In the genomic region with DNA sequence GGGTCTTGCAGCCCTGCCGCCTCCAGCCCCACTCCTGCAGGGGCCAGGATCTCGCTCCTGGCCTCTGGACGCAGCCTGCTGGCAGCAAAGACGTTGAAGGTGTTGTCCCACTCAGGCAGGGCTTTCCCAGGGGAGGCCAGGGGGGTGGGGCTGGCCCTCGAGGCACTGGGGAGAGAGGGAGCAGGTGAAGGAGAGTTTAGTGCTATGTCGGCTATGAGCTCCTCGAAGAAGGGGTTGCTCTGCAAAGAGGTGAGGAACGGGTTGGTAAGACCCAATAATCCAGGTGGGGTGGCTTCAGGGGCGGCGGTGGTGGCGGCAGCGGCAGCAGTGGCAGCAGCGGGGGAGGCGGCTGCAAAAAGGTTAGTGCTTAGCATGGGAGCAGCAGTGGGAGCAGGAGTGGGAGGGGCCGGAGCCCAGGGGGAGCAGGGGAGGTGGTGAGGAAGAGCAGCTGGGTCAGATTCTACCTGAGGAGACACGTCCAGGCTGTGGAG, we compare ENCODE assay signal across 18 cellular contexts.
"Had no signal": no experiment of that assay in that cellular context is flagged by ENCODE, and none has a peak within 500 bp of the region (broad histone marks: within the 10 kb centered on the region; RNA-seq: fewer than 3 reads in every experiment).

No MANE protein-coding gene starts in this region.

- H3K4me3 Mint-ChIP-seq: activated B cell treated with CpG ODN at 0.5 μM for 24 hours; activated CD8-positive, alpha-beta T cell treated with anti-CD3 and anti-CD28 coated beads for 36 hours; activated naive CD4-positive, alpha-beta T cell treated with anti-CD3 and anti-CD28 coated beads, Interleukin-2, amount 50 U/mL, for 24 hours; natural killer cell had no signal

- H3K36me3 ChIP-seq: uterus had no signal

- H3K9me3 Mint-ChIP-seq: activated B cell treated with CpG ODN at 0.5 μM for 24 hours; activated CD8-positive, alpha-beta T cell treated with anti-CD3 and anti-CD28 coated beads for 36 hours; activated naive CD4-positive, alpha-beta T cell treated with anti-CD3 and anti-CD28 coated beads, Interleukin-2, amount 50 U/mL, for 24 hours; natural killer cell had no signal

- H3K27me3 Mint-ChIP-seq: activated CD8-positive, alpha-beta T cell treated with anti-CD3 and anti-CD28 coated beads for 36 hours; activated naive CD4-positive, alpha-beta T cell treated with anti-CD3 and anti-CD28 coated beads, Interleukin-2, amount 50 U/mL, for 24 hours; progenitor cell of endocrine pancreas had no signal

- H3K27me3 ChIP-seq: adrenal gland, gastroesophageal sphincter, right atrium auricular region, tibial nerve, uterus had no signal

- H3K36me3 Mint-ChIP-seq: activated naive CD4-positive, alpha-beta T cell treated with anti-CD3 and anti-CD28 coated beads, Interleukin-2, amount 50 U/mL, for 24 hours; natural killer cell had no signal

- H3K4me1 Mint-ChIP-seq: activated B cell treated with CpG ODN at 0.5 μM for 24 hours; activated naive CD4-positive, alpha-beta T cell treated with anti-CD3 and anti-CD28 coated beads, Interleukin-2, amount 50 U/mL, for 24 hours had no signal

- H3K9me3 ChIP-seq: adrenal gland, gastroesophageal sphincter, right atrium auricular region, tibial nerve, uterus had no signal

- H3K27ac Mint-ChIP-seq: activated B cell treated with CpG ODN at 0.5 μM for 24 hours; activated CD8-positive, alpha-beta T cell treated with anti-CD3 and anti-CD28 coated beads for 36 hours; activated naive CD4-positive, alpha-beta T cell treated with anti-CD3 and anti-CD28 coated beads, Interleukin-2, amount 50 U/mL, for 24 hours; natural killer cell; progenitor cell of endocrine pancreas had no signal

- H3K4me3 ChIP-seq: adrenal gland, gastroesophageal sphincter, right atrium auricular region, tibial nerve, uterus had no signal

- DNase-seq: activated B cell treated with CpG ODN at 0.5 μM for 24 hours; activated CD4-positive, alpha-beta T cell treated with anti-CD3 and anti-CD28 coated beads for 48 hours; activated CD8-positive, alpha-beta T cell treated with anti-CD3 and anti-CD28 coated beads for 36 hours; activated effector memory CD4-positive, alpha-beta T cell treated with anti-CD3 and anti-CD28 coated beads, Interleukin-2, amount 50 U/mL, for 16 hours; activated T-cell treated with anti-CD3 and anti-CD28 coated beads, Interleukin-2, amount 50 U/mL, for 48 hours; mesenchymal stem cell; natural killer cell; occipital lobe; stimulated activated CD4-positive, alpha-beta T cell treated with anti-CD3 and anti-CD28 coated beads, Interleukin-15, amount 100 ng/mL, for 24 hours; stimulated activated CD4-positive, alpha-beta T cell treated with anti-CD3 and anti-CD28 coated beads, Interleukin-4, amount 100 ng/mL, for 24 hours; stimulated activated naive CD4-positive, alpha-beta T cell treated with Interleukin-2 at 50 U/mL for 16 hours; uterus had no signal

- ATAC-seq: activated CD8-positive, alpha-beta T cell treated with anti-CD3 and anti-CD28 coated beads for 36 hours; gastroesophageal sphincter; natural killer cell had no signal
